Comparison of ENCODE assay signal across 8 cellular contexts in genomic region chr14:75063491-75064204, GRCh38. TPM values are rescaled to one million over a fixed set of nuclear protein-coding genes. Genes with fewer than 3 reads are reported as not detected.
A peak's percentile ranks its signal among the peaks of the same experiment; 100 is the strongest.
DNase-seq lines count a peak whose midpoint lies in the region; ATAC-seq and TF ChIP-seq lines count a peak whose summit lies in the region.

ACYP1 (minus strand) TSS chr14:75064024; CDS start chr14:75063553, 471 bp downstream.

- H3K27me3 Mint-ChIP-seq in activated CD4-positive, alpha-beta T cell treated with anti-CD3 and anti-CD28 coated beads for 36 hours, result no peaks in the 10 kb centered on the region

- H3K4me1 Mint-ChIP-seq in activated CD4-positive, alpha-beta T cell treated with anti-CD3 and anti-CD28 coated beads for 36 hours, result peaks cover 27% of the 10 kb centered on the region

- H3K4me3 Mint-ChIP-seq in activated CD4-positive, alpha-beta T cell treated with anti-CD3 and anti-CD28 coated beads for 36 hours, result peak within 1 kb of the TSS; percentile 96

- H3K36me3 ChIP-seq in BE2C, result peaks cover 15% of the 10 kb centered on the region

- H3K9me3 ChIP-seq in BE2C, result no peaks in the 10 kb centered on the region

- DNase-seq in BE2C (peak; percentile 94), GM19240 (ENCODE audit: insufficient read length, low spot score) (peak; percentile 74), NCI-H524 (lab: John Stamatoyannopoulos, UW) (peak; percentile 98), choroid plexus epithelial cell (ENCODE audit: low read depth) (peak; percentile 89), kidney glomerular epithelial cell (lab: John Stamatoyannopoulos, UW) (peak; percentile 79)
- peak; percentile 95 for DNase-seq in activated CD4-positive, alpha-beta T cell treated with anti-CD3 and anti-CD28 coated beads for 36 hours
- peak; percentile 86 to 87 for DNase-seq in stimulated activated CD4-positive, alpha-beta T cell treated with anti-CD3 and anti-CD28 coated beads, Interleukin-1b, Interleukin-23, amount 100 ng/mL, for 4 hours (ENCODE audit: low read depth in 2 of 2)

- H3K4me1 ChIP-seq in BE2C, result no peaks in the 10 kb centered on the region

- no peaks in the 10 kb centered on the region for H3K27me3 ChIP-seq in BE2C

- H3K36me3 Mint-ChIP-seq in activated CD4-positive, alpha-beta T cell treated with anti-CD3 and anti-CD28 coated beads for 36 hours (ENCODE audit: low read depth), result peaks cover 26% of the 10 kb centered on the region

- H3K27ac Mint-ChIP-seq in activated CD4-positive, alpha-beta T cell treated with anti-CD3 and anti-CD28 coated beads for 36 hours, result peak within 1 kb of the TSS; percentile 93

- intact Hi-C loops in activated CD4-positive, alpha-beta T cell treated with anti-CD3 and anti-CD28 coated beads for 36 hours (cut with DNase I, micrococcal nuclease), result loop anchor here in 1 of 2 experiments (1.0 to 10.0 kb wide), 4 partner anchors 12 to 569 kb away; partner anchors contain the start of genes EIF2B2, ISCA2, MLH3 and NPC2

- H3K9me3 Mint-ChIP-seq in activated CD4-positive, alpha-beta T cell treated with anti-CD3 and anti-CD28 coated beads for 36 hours (ENCODE audit: low read depth), result peaks cover 2% of the 10 kb centered on the region

- POLR2A ChIA-PET in activated CD4-positive, alpha-beta T cell treated with anti-CD3 and anti-CD28 coated beads for 36 hours (lab: Charles Lee), result interaction anchor here (0.6 kb wide), 2 partner anchors 12 to 80 kb away, joined by 3 read pairs; no protein-coding TSS in a partner anchor

- TF ChIP-seq CTCF in BE2C (IDR thresholded peaks at IDR 0.05; ENCODE audit: low read depth, low read length) (no peak), choroid plexus epithelial cell (conservative IDR thresholded peaks at IDR 0.05; ENCODE audit: low read depth, low read length) (no peak)

- ATAC-seq in HG03457 (IDR thresholded peaks at IDR 0.05; ENCODE audit: unreplicated experiment), result peak; percentile 91
- peak; percentile 99 for ATAC-seq in activated CD4-positive, alpha-beta T cell treated with anti-CD3 and anti-CD28 coated beads for 36 hours

- CTCF ChIA-PET in activated CD4-positive, alpha-beta T cell treated with anti-CD3 and anti-CD28 coated beads for 36 hours (lab: Charles Lee), result interaction anchor here (0.6 to 1.5 kb wide), 9 partner anchors 8 to 1647 kb away, joined by 3 to 6 read pairs (median 4); partner anchors contain the start of gene RPS6KL1

- H3K4me3 ChIP-seq in BE2C (ENCODE audit: low read depth, low read length) (peak within 1 kb of the TSS; percentile 88), choroid plexus epithelial cell (ENCODE audit: low read depth, low read length) (peak within 1 kb of the TSS; percentile 95)

RNA-seq across cellular contexts. Expression of gene ACYP1, which starts in this region (rescaled TPM):
- polyA plus RNA-seq in BE2C (2012; ENCODE audit: insufficient read depth, insufficient read length, low read depth), result 15.4 TPM
- 10 to 100 TPM; 37.0 to 40.2 TPM for total RNA-seq in activated CD4-positive, alpha-beta T cell treated with anti-CD3 and anti-CD28 coated beads for 36 hours

Comparison
In these comparisons a context has a peak if more than half of its experiments do, and no peak if none do; other contexts are left out.
1. Peak in every context shown above with its lines: DNase-seq, ATAC-seq and H3K4me3 ChIP-seq.